ENCODE assay signal across 12 cellular contexts in genomic region chr18:76414936-76415621, GRCh38.
"Had no signal": no experiment of that assay in that cellular context is flagged by ENCODE, and none has a peak within 500 bp of the region (broad histone marks: within the 10 kb centered on the region; RNA-seq: fewer than 3 reads in every experiment).

No MANE protein-coding gene starts in this region.

- H3K27ac ChIP-seq: epithelial cell of prostate, upper lobe of left lung had no signal

- ATAC-seq: left lobe of liver; stimulated activated memory B cell treated with anti-CD40 and anti-IgM and Interleukin-4, amounts not matched to agents 10 μg/mL and 1 μg/mL and 100 μg/mL, for 72 hours had no signal

- H3K4me3 Mint-ChIP-seq: activated T-helper 1 cell treated with anti-CD3 and anti-CD28 coated beads, Interleukin-12 subunit alpha, Interleukin-12 subunit beta, Interleukin-2, Interleukin-4 antibody, amounts not matched to agents 30 ng/mL and 10 ng/mL and 1 ng/mL, durations not matched to agents 14 hours and 24 hours and 36 hours; stimulated activated memory B cell treated with anti-CD40 and anti-IgM and Interleukin-4, amounts not matched to agents 10 μg/mL and 1 μg/mL and 100 μg/mL, for 72 hours had no signal

- H3K36me3 ChIP-seq: upper lobe of left lung had no signal

- H3K27me3 Mint-ChIP-seq: stimulated activated memory B cell treated with anti-CD40 and anti-IgM and Interleukin-4, amounts not matched to agents 10 μg/mL and 1 μg/mL and 100 μg/mL, for 72 hours had no signal

- DNase-seq: activated CD4-positive, alpha-beta T cell treated with anti-CD3 and anti-CD28 coated beads, Interleukin-2, amount 50 U/mL, for 4 hours; activated naive CD4-positive, alpha-beta T cell treated with Interleukin-2 at 50 U/mL for 16 hours; central memory CD4-positive, alpha-beta T cell; cortex of kidney; effector memory CD4-positive, alpha-beta T cell; mesendoderm; SHP77 had no signal

- H3K27me3 ChIP-seq: upper lobe of left lung had no signal

- H3K9me3 ChIP-seq: upper lobe of left lung had no signal

- H3K9me3 Mint-ChIP-seq: activated T-helper 1 cell treated with anti-CD3 and anti-CD28 coated beads, Interleukin-12 subunit alpha, Interleukin-12 subunit beta, Interleukin-2, Interleukin-4 antibody, amounts not matched to agents 30 ng/mL and 10 ng/mL and 1 ng/mL, durations not matched to agents 14 hours and 24 hours and 36 hours; stimulated activated memory B cell treated with anti-CD40 and anti-IgM and Interleukin-4, amounts not matched to agents 10 μg/mL and 1 μg/mL and 100 μg/mL, for 72 hours had no signal

- H3K27ac Mint-ChIP-seq: activated T-helper 1 cell treated with anti-CD3 and anti-CD28 coated beads, Interleukin-12 subunit alpha, Interleukin-12 subunit beta, Interleukin-2, Interleukin-4 antibody, amounts not matched to agents 30 ng/mL and 10 ng/mL and 1 ng/mL, durations not matched to agents 14 hours and 24 hours and 36 hours; stimulated activated memory B cell treated with anti-CD40 and anti-IgM and Interleukin-4, amounts not matched to agents 10 μg/mL and 1 μg/mL and 100 μg/mL, for 72 hours had no signal

- H3K4me3 ChIP-seq: upper lobe of left lung had no signal
